1 cellular context compared by ENCODE assay signal in the genomic region with DNA sequence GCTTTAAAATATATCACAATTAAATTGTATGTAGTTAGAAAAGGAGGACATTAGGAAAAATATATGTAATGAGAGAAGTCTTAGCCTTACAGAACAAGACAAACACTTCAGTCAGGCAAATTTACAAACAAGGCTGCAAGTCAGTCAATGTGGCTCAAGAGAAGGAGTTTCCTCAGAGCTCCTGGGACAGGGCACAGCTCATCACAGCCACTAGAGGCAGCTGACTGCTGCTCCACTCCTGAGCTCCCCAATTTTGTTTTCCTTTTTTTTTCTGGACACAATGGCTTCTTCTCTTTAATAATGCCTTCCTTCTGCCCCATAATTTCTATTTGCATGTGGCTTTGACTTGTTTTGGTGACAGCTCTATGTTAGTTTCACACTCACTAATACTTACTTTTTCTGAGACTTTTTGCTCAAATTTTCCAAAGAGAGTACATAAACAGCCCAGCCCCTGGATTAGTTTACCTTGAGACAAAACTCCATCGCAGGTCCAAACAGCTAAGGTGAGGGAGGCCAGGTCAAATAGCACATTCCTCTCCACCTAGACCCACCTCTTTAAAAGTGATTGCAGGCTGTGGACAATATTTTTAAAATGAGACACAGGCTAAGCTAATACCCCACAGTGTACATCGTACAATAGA.
TF ChIP-seq lines count a peak whose summit lies in the region.

No MANE protein-coding gene starts in this region.

TF ChIP-seq in A549, 52 proteins besides CTCF, POLR2A, EP300 and RAD21 (continued from another document):
- TF ChIP-seq, protein P1, sequence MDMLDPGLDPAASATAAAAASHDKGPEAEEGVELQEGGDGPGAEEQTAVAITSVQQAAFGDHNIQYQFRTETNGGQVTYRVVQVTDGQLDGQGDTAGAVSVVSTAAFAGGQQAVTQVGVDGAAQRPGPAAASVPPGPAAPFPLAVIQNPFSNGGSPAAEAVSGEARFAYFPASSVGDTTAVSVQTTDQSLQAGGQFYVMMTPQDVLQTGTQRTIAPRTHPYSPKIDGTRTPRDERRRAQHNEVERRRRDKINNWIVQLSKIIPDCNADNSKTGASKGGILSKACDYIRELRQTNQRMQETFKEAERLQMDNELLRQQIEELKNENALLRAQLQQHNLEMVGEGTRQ (IDR thresholded peaks at IDR 0.05), result no peak
- no peak for TF ChIP-seq POLR2AphosphoS2 (conservative IDR thresholded peaks at IDR 0.05; ENCODE audit: low read length)
- no peak for TF ChIP-seq CHD2 (IDR thresholded peaks at IDR 0.05; ENCODE audit: low read length, partially characterized antibody)
- TF ChIP-seq SREBF2 (IDR thresholded peaks at IDR 0.05), result no peak
- no peak for TF ChIP-seq KDM1A (IDR thresholded peaks at IDR 0.05; ENCODE audit: low read depth)
- TF ChIP-seq CBX8 (IDR thresholded peaks at IDR 0.05), result no peak
- no peak for TF ChIP-seq CBX2 (IDR thresholded peaks at IDR 0.05; ENCODE audit: borderline replicate concordance, low read depth)
- TF ChIP-seq, protein P2, sequence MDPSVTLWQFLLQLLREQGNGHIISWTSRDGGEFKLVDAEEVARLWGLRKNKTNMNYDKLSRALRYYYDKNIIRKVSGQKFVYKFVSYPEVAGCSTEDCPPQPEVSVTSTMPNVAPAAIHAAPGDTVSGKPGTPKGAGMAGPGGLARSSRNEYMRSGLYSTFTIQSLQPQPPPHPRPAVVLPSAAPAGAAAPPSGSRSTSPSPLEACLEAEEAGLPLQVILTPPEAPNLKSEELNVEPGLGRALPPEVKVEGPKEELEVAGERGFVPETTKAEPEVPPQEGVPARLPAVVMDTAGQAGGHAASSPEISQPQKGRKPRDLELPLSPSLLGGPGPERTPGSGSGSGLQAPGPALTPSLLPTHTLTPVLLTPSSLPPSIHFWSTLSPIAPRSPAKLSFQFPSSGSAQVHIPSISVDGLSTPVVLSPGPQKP (IDR thresholded peaks at IDR 0.05; ENCODE audit: low read depth, low read length), result no peak
TF ChIP-seq in A549: peak in this region for 0.
